ENCODE assay signal across 8 cellular contexts in genomic region chr6:146357578-146358340, GRCh38.
A peak's percentile ranks its signal among the peaks of the same experiment; 100 is the strongest.
DNase-seq lines count a peak whose midpoint lies in the region; ATAC-seq and TF ChIP-seq lines count a peak whose summit lies in the region.

No MANE protein-coding gene starts in this region.

- TF ChIP-seq CTCF in endodermal cell (conservative IDR thresholded peaks at IDR 0.05) (no peak), colonic mucosa (IDR thresholded peaks at IDR 0.05) (no peak)

- peaks cover 4% of the 10 kb centered on the region for H3K9me3 ChIP-seq in endodermal cell (ENCODE audit: control insufficient read depth, low read length)
- no peaks in the 10 kb centered on the region for H3K9me3 ChIP-seq in colonic mucosa

- H3K9me3 Mint-ChIP-seq in endodermal cell: no peaks in the 10 kb centered on the region

- peak overlapping the region; percentile 8 for H3K4me3 ChIP-seq in endodermal cell (ENCODE audit: low read length)
- no peak overlapping the region for H3K4me3 ChIP-seq in colonic mucosa

- no peaks in the 10 kb centered on the region for H3K27me3 ChIP-seq in endodermal cell (ENCODE audit: control insufficient read depth, insufficient read depth, low read length, poor library complexity, severe bottlenecking)
- no peaks in the 10 kb centered on the region for H3K27me3 ChIP-seq in colonic mucosa

- no peak overlapping the region for H3K9ac ChIP-seq in endodermal cell (ENCODE audit: extremely low read depth, low read length, poor library complexity, severe bottlenecking)
- H3K9ac ChIP-seq in colonic mucosa (ENCODE audit: low read depth in 2 of 2, low read length in 2 of 2): no peak overlapping the region

- intact Hi-C loops in colonic mucosa (cut with DNase I): no loop called here

- no peaks in the 10 kb centered on the region for H3K36me3 Mint-ChIP-seq in endodermal cell (ENCODE audit: low read depth)

- H3K27me3 Mint-ChIP-seq in endodermal cell (ENCODE audit: insufficient read depth): no peaks in the 10 kb centered on the region

- WGBS in endodermal cell (ENCODE audit: insufficient coverage in 1 of 2, insufficient read length in 1 of 2), 2 experiments: 91 to 95% methylated on average over 4 to 7 of the region's 7 CpGs

- no peak overlapping the region for H3K27ac ChIP-seq in endodermal cell (ENCODE audit: low read depth, low read length)
- H3K27ac ChIP-seq in colonic mucosa: no peak overlapping the region

- peaks cover 40% of the 10 kb centered on the region for H3K4me1 Mint-ChIP-seq in endodermal cell

- H3K4me1 ChIP-seq in endodermal cell (ENCODE audit: control insufficient read depth, insufficient read depth, low read length): peaks cover 10% of the 10 kb centered on the region
- H3K4me1 ChIP-seq in colonic mucosa: no peaks in the 10 kb centered on the region

- peak; percentile 57 for ATAC-seq in GM18508 (IDR thresholded peaks at IDR 0.05; ENCODE audit: insufficient read depth, unreplicated experiment)

- H3K4me3 Mint-ChIP-seq in endodermal cell: no peak overlapping the region

- H3K36me3 ChIP-seq in endodermal cell (ENCODE audit: control insufficient read depth, insufficient read depth, low read length): no peaks in the 10 kb centered on the region
- no peaks in the 10 kb centered on the region for H3K36me3 ChIP-seq in colonic mucosa

- DNase-seq in HCEC 1CT (peak; percentile 92), NCI-H226 (peak; percentile 94), endodermal cell (no peak), NCI-H1048 (lab: John Stamatoyannopoulos, UW) (no peak), colonic mucosa (no peak), NCI-H446 (lab: John Stamatoyannopoulos, UW) (no peak), AG08396 (ENCODE audit: low spot score) (no peak)

- H3K27ac Mint-ChIP-seq in endodermal cell: no peak overlapping the region

Comparison
In these comparisons a context has a peak if more than half of its experiments do, and no peak if none do; other contexts are left out.
1. DNase-seq: peak in HCEC 1CT (single experiment) and NCI-H226 (single experiment); none in endodermal cell (single experiment), NCI-H1048 (single experiment), colonic mucosa (single experiment), NCI-H446 (0 of 2) and AG08396 (single experiment).